ENCODE assay signal across 25 cellular contexts in genomic region chr1:15727424-15727823, GRCh38. TPM values are rescaled to one million over a fixed set of nuclear protein-coding genes. Genes with fewer than 3 reads are reported as not detected.
DNase-seq lines count a peak whose midpoint lies in the region; ATAC-seq lines count a peak whose summit lies in the region.
"Had no signal": no experiment of that assay in that cellular context is flagged by ENCODE, and none has a peak within 500 bp of the region (broad histone marks: within the 10 kb centered on the region; RNA-seq: fewer than 3 reads in every experiment).

No MANE protein-coding gene starts in this region.

- no peak overlapping the region for H2BK5ac ChIP-seq in neuronal stem cell (ENCODE audit: low read length)

- no peaks in the 10 kb centered on the region for H3K9me3 ChIP-seq in right cardiac atrium (ENCODE audit: control insufficient read depth, low read length)
- H3K9me3 ChIP-seq in neuronal stem cell (replicated peaks in 1 of 2; ENCODE audit: control insufficient read depth in 2 of 2, insufficient read depth in 1 of 2, low read depth in 1 of 2, low read length in 2 of 2), result no peaks in the 10 kb centered on the region
- H3K9me3 ChIP-seq: Peyer's patch had no signal

- no peak overlapping the region for H3K18ac ChIP-seq in neuronal stem cell (ENCODE audit: low read length)

- H2BK12ac ChIP-seq in neuronal stem cell (ENCODE audit: low read length), result no peak overlapping the region

- no peak overlapping the region for H2BK120ac ChIP-seq in neuronal stem cell (ENCODE audit: low read depth, low read length)

- H3K36me3 ChIP-seq in neuronal stem cell (replicated peaks in 1 of 2; ENCODE audit: control insufficient read depth in 2 of 2, insufficient read depth in 2 of 2, low read length in 2 of 2), result peaks cover 63 to 89% of the 10 kb centered on the region in 2 donors

- no peak overlapping the region for H3K4ac ChIP-seq in neuronal stem cell (ENCODE audit: low read length)

- H3K9ac ChIP-seq in neuronal stem cell (ENCODE audit: low read depth, low read length, poor library complexity), result no peak overlapping the region

- peak overlapping the region; percentile 57 for H3K23ac ChIP-seq in neuronal stem cell (ENCODE audit: low read depth, low read length, poor library complexity)

- H3K79me1 ChIP-seq in neuronal stem cell (ENCODE audit: low read depth, low read length), result peaks cover 2% of the 10 kb centered on the region

- H4K8ac ChIP-seq in neuronal stem cell (ENCODE audit: low read depth, low read length), result no peak overlapping the region

- H3K4me2 ChIP-seq in neuronal stem cell (ENCODE audit: insufficient read depth, low read length, poor library complexity, severe bottlenecking), result no peak overlapping the region

- H3K4me3 ChIP-seq in right cardiac atrium (ENCODE audit: low read length), result no peak overlapping the region
- no peak overlapping the region for H3K4me3 ChIP-seq in neuronal stem cell (ENCODE audit: low read length in 2 of 2)
- H3K4me3 ChIP-seq: Peyer's patch, SK-N-MC had no signal

- DNase-seq in DMS 273 (lab: John Stamatoyannopoulos, UW; ENCODE audit: unreplicated experiment) (peak; percentile 55), DMS 273 treated with DMSO at 0.1 percent for 48 hours (lab: John Stamatoyannopoulos, UW) (no peak), left ventricle myocardium superior (peak; percentile 42), right cardiac atrium (no peak), neuronal stem cell (ENCODE audit: low spot score) (no peak), NCI-H69 (lab: John Stamatoyannopoulos, UW) (no peak)
- DNase-seq in activated T-cell treated with anti-CD3 and anti-CD28 coated beads, Interleukin-2, amount 50 U/mL, for 48 hours, result no peak
- DNase-seq: AML-193; DND-41; H9; Karpas-422; NCI-H1417 treated with DMSO at 0.1 percent for 48 hours; NCI-H187 treated with DMSO at 0.1 percent for 48 hours; NCI-H226; NCI-H526; NK-92 treated with Interleukin-12 subunit alpha and Interleukin-12 subunit beta, amount 100 ng/mL, for 24 hours; Peyer's patch had no signal

- H3K4me1 ChIP-seq in right cardiac atrium (ENCODE audit: control insufficient read depth, insufficient read depth, low read length) (no peaks in the 10 kb centered on the region), neuronal stem cell (ENCODE audit: control insufficient read depth in 2 of 2, insufficient read depth in 1 of 2, low read depth in 1 of 2, low read length in 2 of 2) (no peaks in the 10 kb centered on the region)
- H3K4me1 ChIP-seq: Peyer's patch had no signal

- intact Hi-C loops in left ventricle myocardium superior (cut with micrococcal nuclease) (no loop called here), right cardiac atrium (cut with DNase I) (no loop called here)

- no peak overlapping the region for H3K14ac ChIP-seq in neuronal stem cell (ENCODE audit: low read length)

- H3K27ac ChIP-seq in right cardiac atrium (ENCODE audit: low read length), result no peak overlapping the region
- H3K27ac ChIP-seq in neuronal stem cell (replicated peaks; ENCODE audit: low read length), result no peak overlapping the region
- H3K27ac ChIP-seq: 22Rv1, C4-2B, HL-60, Peyer's patch, SK-N-MC had no signal

- 74% methylated on average over 13 of the region's 13 CpGs for WGBS in right cardiac atrium
- no CpG with 5 or more reads among the region's 13 CpGs for WGBS in neuronal stem cell (ENCODE audit: extremely low coverage in 2 of 2, insufficient read length in 2 of 2, insufficient replicate concordance in 1 of 2), 2 donors

- H2AK5ac ChIP-seq in neuronal stem cell (ENCODE audit: low read depth, low read length), result no peak overlapping the region

- H2BK15ac ChIP-seq in neuronal stem cell (ENCODE audit: low read length), result no peak overlapping the region

- H2AFZ ChIP-seq in neuronal stem cell (ENCODE audit: low read length), result no peak overlapping the region

- no peak overlapping the region for H4K91ac ChIP-seq in neuronal stem cell (ENCODE audit: low read depth, low read length, poor library complexity)

- H3K27me3 ChIP-seq in right cardiac atrium (ENCODE audit: control insufficient read depth, insufficient read depth) (no peaks in the 10 kb centered on the region), neuronal stem cell (ENCODE audit: control insufficient read depth in 3 of 3, insufficient read depth in 3 of 3, low read depth in 1 of 3, low read length in 3 of 3) (no peaks in the 10 kb centered on the region)
- H3K27me3 ChIP-seq: Peyer's patch had no signal

- ATAC-seq in left ventricle myocardium superior (no peak), right cardiac atrium (no peak), HG02763 (IDR thresholded peaks at IDR 0.05; ENCODE audit: unreplicated experiment) (no peak)

RNA-seq across cellular contexts. Expression of gene SLC25A34, which starts 8.6 kb away (rescaled TPM):
- total RNA-seq in left ventricle myocardium superior, result 52.8 TPM
- 1 to 10 TPM; 3.0 to 4.4 (median 3.3) TPM for total RNA-seq in right cardiac atrium
- 8.1 TPM for polyA plus RNA-seq in right cardiac atrium
- 0.33 TPM for polyA plus RNA-seq in neuronal stem cell (2013, experiment 1 of 2)
- polyA plus RNA-seq in neuronal stem cell (2013, experiment 2 of 2), result 0.32 TPM

RNA-seq across cellular contexts. Expression of gene TMEM82, which starts 14.9 kb away (rescaled TPM):
- total RNA-seq in left ventricle myocardium superior, result not detected
- not detected for total RNA-seq in right cardiac atrium
- polyA plus RNA-seq in right cardiac atrium, result not detected
- polyA plus RNA-seq in neuronal stem cell (2013, experiment 1 of 2), result not detected
- not detected for polyA plus RNA-seq in neuronal stem cell (2013, experiment 2 of 2)
- total RNA-seq: G401, HT1080, MCF 10A had no signal

RNA-seq across cellular contexts. Expression of gene FBLIM1, which starts 31.2 kb away (rescaled TPM):
- total RNA-seq in left ventricle myocardium superior (100 TPM), right cardiac atrium (100 to 1,000 TPM in 1 of 4 donors, 10 to 100 TPM in 3; 83.6 to 112 (median 94.6) TPM)
- polyA plus RNA-seq in right cardiac atrium, result 95.0 TPM
- polyA plus RNA-seq in neuronal stem cell (2013, experiment 1 of 2), result 11.5 TPM
- polyA plus RNA-seq in neuronal stem cell (2013, experiment 2 of 2), result 11.4 TPM

RNA-seq across cellular contexts. Expression of gene PLEKHM2, which starts 43.3 kb away (rescaled TPM):
- total RNA-seq in left ventricle myocardium superior (95.2 TPM), right cardiac atrium (10 to 100 TPM; 72.1 to 85.1 (median 76.1) TPM)
- 71.8 TPM for polyA plus RNA-seq in right cardiac atrium
- 40.8 TPM for polyA plus RNA-seq in neuronal stem cell (2013, experiment 1 of 2)
- polyA plus RNA-seq in neuronal stem cell (2013, experiment 2 of 2), result 41.5 TPM

Comparison
In these comparisons a context has a peak if more than half of its experiments do, and no peak if none do; other contexts are left out.
1. DNase-seq: peak in DMS 273 (single experiment) and left ventricle myocardium superior (single experiment); none in DMS 273 treated with DMSO at 0.1 percent for 48 hours (single experiment), right cardiac atrium (0 of 3), neuronal stem cell (single experiment), NCI-H69 (single experiment) and activated T-cell treated with anti-CD3 and anti-CD28 coated beads, Interleukin-2, amount 50 U/mL, for 48 hours (0 of 2).